8 cellular contexts compared by ENCODE assay signal in genomic region chr20:10427060-10427692, GRCh38. TPM values are rescaled to one million over a fixed set of nuclear protein-coding genes. Genes with fewer than 3 reads are reported as not detected.
DNase-seq lines count a peak whose midpoint lies in the region; TF ChIP-seq lines count a peak whose summit lies in the region.

No MANE protein-coding gene starts in this region.

- peaks cover 12% of the 10 kb centered on the region; the same call in 1 of the 2 replicates for H3K4me1 ChIP-seq in SJCRH30

- no peak overlapping the region for H3K4me3 ChIP-seq in SJCRH30

- no peaks in the 10 kb centered on the region for H3K9me3 ChIP-seq in SJCRH30 (replicated peaks)

- H3K4me3 Mint-ChIP-seq in Calu3 (ENCODE audit: low read depth, unreplicated experiment) (no peak overlapping the region), brain (no peak overlapping the region)
- H3K4me3 Mint-ChIP-seq in activated T-helper 1 cell treated with anti-CD3 and anti-CD28 coated beads, Interleukin-12 subunit alpha, Interleukin-12 subunit beta, Interleukin-2, Interleukin-4 antibody, amounts not matched to agents 30 ng/mL and 10 ng/mL and 1 ng/mL, durations not matched to agents 14 hours and 24 hours and 36 hours = no peak overlapping the region

- peak overlapping the region; percentile 57 for H3K27ac Mint-ChIP-seq in Calu3 (ENCODE audit: unreplicated experiment)
- peak overlapping the region in 4 of 5 experiments; percentile 26 to 79 (median 61) for H3K27ac Mint-ChIP-seq in brain
- no peak overlapping the region for H3K27ac Mint-ChIP-seq in activated T-helper 1 cell treated with anti-CD3 and anti-CD28 coated beads, Interleukin-12 subunit alpha, Interleukin-12 subunit beta, Interleukin-2, Interleukin-4 antibody, amounts not matched to agents 30 ng/mL and 10 ng/mL and 1 ng/mL, durations not matched to agents 14 hours and 24 hours and 36 hours

- H3K27me3 ChIP-seq in SJCRH30 = no peaks in the 10 kb centered on the region

- intact Hi-C loops in Calu3 (cut with micrococcal nuclease; ENCODE audit: unreplicated experiment) = loop anchor here (1.0 to 10.0 kb wide), 4 partner anchors 122 to 810 kb away; no protein-coding TSS in a partner anchor
- intact Hi-C loops in activated T-helper 1 cell treated with anti-CD3 and anti-CD28 coated beads, Interleukin-12 subunit alpha, Interleukin-12 subunit beta, Interleukin-2, Interleukin-4 antibody, amounts not matched to agents 30 ng/mL and 10 ng/mL and 1 ng/mL, durations not matched to agents 14 hours and 24 hours and 36 hours (cut with micrococcal nuclease) = loop anchor here (1.0 to 5.0 kb wide), 3 partner anchors 111 to 810 kb away; no protein-coding TSS in a partner anchor

- peaks cover 4% of the 10 kb centered on the region for H3K36me3 ChIP-seq in SJCRH30

- H3K27me3 Mint-ChIP-seq in Calu3 (ENCODE audit: unreplicated experiment) = no peaks in the 10 kb centered on the region
- no peaks in the 10 kb centered on the region for H3K27me3 Mint-ChIP-seq in brain
- H3K27me3 Mint-ChIP-seq in activated T-helper 1 cell treated with anti-CD3 and anti-CD28 coated beads, Interleukin-12 subunit alpha, Interleukin-12 subunit beta, Interleukin-2, Interleukin-4 antibody, amounts not matched to agents 30 ng/mL and 10 ng/mL and 1 ng/mL, durations not matched to agents 14 hours and 24 hours and 36 hours (ENCODE audit: insufficient read depth) = no peaks in the 10 kb centered on the region

- TF ChIP-seq CTCF in Calu3 (IDR thresholded peaks at IDR 0.05; ENCODE audit: unreplicated experiment) (peak; percentile 36), brain (conservative IDR thresholded peaks at IDR 0.05) (peak; percentile 81 to 85)

- BruUV-seq in Calu3 (replicated peaks; lab: Mats Ljungman, UMichigan) = no TSS peak

- H3K9me3 Mint-ChIP-seq in Calu3 (ENCODE audit: low read depth, unreplicated experiment) (no peaks in the 10 kb centered on the region), brain (peaks cover 0 to 3% (median 0%) of the 10 kb centered on the region in 5 experiments)
- H3K9me3 Mint-ChIP-seq in activated T-helper 1 cell treated with anti-CD3 and anti-CD28 coated beads, Interleukin-12 subunit alpha, Interleukin-12 subunit beta, Interleukin-2, Interleukin-4 antibody, amounts not matched to agents 30 ng/mL and 10 ng/mL and 1 ng/mL, durations not matched to agents 14 hours and 24 hours and 36 hours = no peaks in the 10 kb centered on the region

- no peak overlapping the region for H3K27ac ChIP-seq in SJCRH30

- DNase-seq in Calu3 (peak; percentile 32), HuH-7 (ENCODE audit: low spot score) (peak; percentile 44), SJCRH30 (peak; percentile 38 to 72), iPS-NIHi7 (ENCODE audit: extremely low spot score) (peak; percentile 34), cortex of kidney (lab: John Stamatoyannopoulos, UW) (no peak)
- peak; percentile 45 to 51 for DNase-seq in stimulated activated CD4-positive, alpha-beta T cell treated with anti-CD3 and anti-CD28 coated beads, Interleukin-2, amount 100 ng/mL, for 24 hours
- no peak for DNase-seq in activated T-helper 1 cell treated with anti-CD3 and anti-CD28 coated beads, Interleukin-12 subunit alpha, Interleukin-12 subunit beta, Interleukin-2, Interleukin-4 antibody, amounts not matched to agents 30 ng/mL and 10 ng/mL and 1 ng/mL, durations not matched to agents 14 hours and 24 hours and 36 hours (ENCODE audit: low spot score)

- CTCF ChIA-PET in Calu3 (lab: Charles Lee) = interaction anchor here (1.1 kb wide), 1 partner anchor 39 kb away, joined by 3 read pairs; no protein-coding TSS in a partner anchor

- H3K36me3 Mint-ChIP-seq in Calu3 (ENCODE audit: insufficient read depth, unreplicated experiment) (peaks cover 19% of the 10 kb centered on the region), brain (peaks cover 14% of the 10 kb centered on the region)
- no peaks in the 10 kb centered on the region for H3K36me3 Mint-ChIP-seq in activated T-helper 1 cell treated with anti-CD3 and anti-CD28 coated beads, Interleukin-12 subunit alpha, Interleukin-12 subunit beta, Interleukin-2, Interleukin-4 antibody, amounts not matched to agents 30 ng/mL and 10 ng/mL and 1 ng/mL, durations not matched to agents 14 hours and 24 hours and 36 hours (ENCODE audit: low read depth)

- H3K4me1 Mint-ChIP-seq in Calu3 (ENCODE audit: low read depth, unreplicated experiment) (peaks cover 64% of the 10 kb centered on the region), brain (peaks cover 52% of the 10 kb centered on the region)
- H3K4me1 Mint-ChIP-seq in activated T-helper 1 cell treated with anti-CD3 and anti-CD28 coated beads, Interleukin-12 subunit alpha, Interleukin-12 subunit beta, Interleukin-2, Interleukin-4 antibody, amounts not matched to agents 30 ng/mL and 10 ng/mL and 1 ng/mL, durations not matched to agents 14 hours and 24 hours and 36 hours (ENCODE audit: low read depth) = peaks cover 10% of the 10 kb centered on the region

RNA-seq across cellular contexts. Expression of gene MKKS, which starts 6.8 kb away (rescaled TPM):
- 11.6 and 12.1 TPM in 2 replicates for total RNA-seq in Calu3 (2022)
- 15.1 and 16.3 TPM in 2 replicates for total RNA-seq in SJCRH30 (2014; rRNA removed; shearing (Covaris generic))
- polyA plus RNA-seq in brain (ENCODE audit: insufficient read depth, low read depth, low replicate concordance) = 19.4 TPM
- 6.7 and 7.5 TPM in 2 replicates for total RNA-seq in activated T-helper 1 cell treated with anti-CD3 and anti-CD28 coated beads, Interleukin-12 subunit alpha, Interleukin-12 subunit beta, Interleukin-2, Interleukin-4 antibody, amounts not matched to agents 30 ng/mL and 10 ng/mL and 1 ng/mL, durations not matched to agents 14 hours and 24 hours and 36 hours

RNA-seq across cellular contexts. Expression of gene SLX4IP, which starts 7.9 kb away (rescaled TPM):
- total RNA-seq in Calu3 (2022) = 5.4 and 6.4 TPM in 2 replicates
- total RNA-seq in SJCRH30 (2014; rRNA removed; shearing (Covaris generic)) = 10.3 and 11.5 TPM in 2 replicates
- polyA plus RNA-seq in brain (ENCODE audit: insufficient read depth, low read depth, low replicate concordance) = 1.9 TPM
- total RNA-seq in activated T-helper 1 cell treated with anti-CD3 and anti-CD28 coated beads, Interleukin-12 subunit alpha, Interleukin-12 subunit beta, Interleukin-2, Interleukin-4 antibody, amounts not matched to agents 30 ng/mL and 10 ng/mL and 1 ng/mL, durations not matched to agents 14 hours and 24 hours and 36 hours = 5.0 and 5.8 TPM in 2 replicates

Comparison
In these comparisons a context has a peak if more than half of its experiments do, and no peak if none do; other contexts are left out.
1. DNase-seq: peak in Calu3 (single experiment), HuH-7 (single experiment), SJCRH30 (2 of 2), iPS-NIHi7 (single experiment) and stimulated activated CD4-positive, alpha-beta T cell treated with anti-CD3 and anti-CD28 coated beads, Interleukin-2, amount 100 ng/mL, for 24 hours (2 of 2); none in cortex of kidney (single experiment) and activated T-helper 1 cell treated with anti-CD3 and anti-CD28 coated beads, Interleukin-12 subunit alpha, Interleukin-12 subunit beta, Interleukin-2, Interleukin-4 antibody, amounts not matched to agents 30 ng/mL and 10 ng/mL and 1 ng/mL, durations not matched to agents 14 hours and 24 hours and 36 hours (single experiment).